17 cellular contexts compared by ENCODE assay signal in the genomic region with DNA sequence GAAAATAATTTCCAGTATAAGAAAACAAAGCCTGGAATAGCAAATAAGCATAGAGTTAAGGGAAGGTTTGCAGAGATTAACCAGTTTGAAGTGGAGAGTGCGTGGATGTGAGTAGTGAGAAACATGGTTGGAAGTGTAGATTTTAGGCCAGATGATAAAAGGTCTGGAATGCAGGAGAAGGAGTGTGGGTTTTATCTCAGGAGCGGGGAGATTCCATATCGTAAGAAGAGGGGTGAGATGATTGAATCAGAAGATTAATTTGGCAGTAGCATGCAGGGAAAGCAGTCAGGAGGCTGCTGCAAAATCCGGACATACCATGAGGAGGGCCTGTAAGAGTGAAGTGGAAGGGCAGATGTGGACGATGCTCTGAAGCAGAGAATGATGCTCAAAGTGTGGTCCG. TPM values are rescaled to one million over a fixed set of nuclear protein-coding genes. Genes with fewer than 3 reads are reported as not detected.
A peak's percentile ranks its signal among the peaks of the same experiment; 100 is the strongest.
DNase-seq lines count a peak whose midpoint lies in the region; ATAC-seq, FAIRE-seq and TF ChIP-seq lines count a peak whose summit lies in the region.
"Had no signal": no experiment of that assay in that cellular context is flagged by ENCODE, and none has a peak within 500 bp of the region (broad histone marks: within the 10 kb centered on the region; RNA-seq: fewer than 3 reads in every experiment).

No MANE protein-coding gene starts in this region.

- no peaks in the 10 kb centered on the region for H3K27me3 ChIP-seq in subcutaneous abdominal adipose tissue (ENCODE audit: control insufficient read depth in 5 of 5, insufficient read depth in 4 of 5, low read length in 5 of 5)
- peaks cover 0 to 2% of the 10 kb centered on the region in 2 donors for H3K27me3 ChIP-seq in left lung
- H3K27me3 ChIP-seq: BLaER1 had no signal

- peak overlapping the region; percentile 91 for H3K27ac ChIP-seq in subcutaneous abdominal adipose tissue (ENCODE audit: low read depth, low read length)
- no peak overlapping the region for H3K27ac ChIP-seq in left lung
- H3K27ac ChIP-seq: BLaER1 had no signal

- ATAC-seq in left lung: no peak
- ATAC-seq: GM23338 had no signal

- H3K4me1 ChIP-seq in subcutaneous abdominal adipose tissue (ENCODE audit: control insufficient read depth in 5 of 5, insufficient read depth in 5 of 5, low read length in 5 of 5) (peaks cover 5 to 62% (median 58%) of the 10 kb centered on the region in 5 donors), left lung (peaks cover 0 to 16% of the 10 kb centered on the region in 2 donors)
- H3K4me1 ChIP-seq: BLaER1 had no signal

- DNase-seq in H54 (ENCODE audit: insufficient read length, low spot score) (no peak), NCI-H226 (peak; percentile 69), fibroblast of the aortic adventitia (ENCODE audit: low read depth) (peak; percentile 32), GDM1 (lab: John Stamatoyannopoulos, UW) (no peak), HUDEP-2 (lab: John Stamatoyannopoulos, UW; ENCODE audit: unreplicated experiment in 76 of 76) (no peak), left lung (no peak)
- DNase-seq: AML-193; Calu3; CD4-positive, CD25-positive, alpha-beta regulatory T cell; DMS 273 treated with DMSO at 0.1 percent for 48 hours; H9; KG1 had no signal

- FAIRE-seq in H54 (lab: Jason Lieb, UNC): peak; percentile 75
- FAIRE-seq: GM12878, HTR-8/SVneo had no signal

- intact Hi-C loops in left lung (cut with DNase I): no loop called here

- H3K9me3 ChIP-seq in subcutaneous abdominal adipose tissue (ENCODE audit: control insufficient read depth in 5 of 5, low read length in 5 of 5) (no peaks in the 10 kb centered on the region), left lung (no peaks in the 10 kb centered on the region)
- H3K9me3 ChIP-seq: BLaER1 had no signal

- no peak for TF ChIP-seq CTCF in fibroblast of the aortic adventitia (IDR thresholded peaks at IDR 0.05; ENCODE audit: insufficient read depth, low read length)
- TF ChIP-seq CTCF in left lung (IDR thresholded peaks at IDR 0.05): no peak

- no peak overlapping the region for H3K4me3 ChIP-seq in fibroblast of the aortic adventitia (ENCODE audit: low read depth, low read length)
- no peak overlapping the region for H3K4me3 ChIP-seq in subcutaneous abdominal adipose tissue (ENCODE audit: low read depth in 1 of 5, low read length in 5 of 5)
- H3K4me3 ChIP-seq in left lung: no peak overlapping the region
- H3K4me3 ChIP-seq: BLaER1, GM12878, GM23338 had no signal

- H3K36me3 ChIP-seq in subcutaneous abdominal adipose tissue (ENCODE audit: control insufficient read depth in 5 of 5, insufficient read depth in 5 of 5, low read length in 5 of 5) (peaks cover 6 to 23% (median 13%) of the 10 kb centered on the region in 5 donors), left lung (no peaks in the 10 kb centered on the region)
- H3K36me3 ChIP-seq: BLaER1 had no signal

- H3K9ac ChIP-seq in subcutaneous abdominal adipose tissue (ENCODE audit: low read length in 5 of 5): no peak overlapping the region
- H3K9ac ChIP-seq: BLaER1 had no signal

- TF ChIP-seq POLR2A in H54 (IDR thresholded peaks at IDR 0.05; ENCODE audit: low read depth, low read length): no peak

RNA-seq across cellular contexts. Expression of a gene that starts 13.7 kb away (rescaled TPM):
- total RNA-seq in fibroblast of the aortic adventitia (ENCODE audit: low replicate concordance) (11.1 and 39.4 TPM in 2 replicates), left lung (10 to 100 TPM; 39.6 to 52.0 TPM)

Comparison
In these comparisons a context has a peak if more than half of its experiments do, and no peak if none do; other contexts are left out.
1. DNase-seq: peak in NCI-H226 (single experiment) and fibroblast of the aortic adventitia (single experiment); none in H54 (single experiment), GDM1 (single experiment), HUDEP-2 (0 of 76) and left lung (0 of 2).